Comparison of ENCODE assay signal across 1 cellular context in genomic region chr4:121380448-121381147, GRCh38.
TF ChIP-seq lines count a peak whose summit lies in the region.

Gene QRFPR (minus strand): TSS chr4:121381018. CDS start chr4:121380647, 371 bp downstream.

TF ChIP-seq in HEK293, 187 proteins besides CTCF, POLR2A, EP300 and RAD21 (continued from another document):
- TF ChIP-seq, protein P1, sequence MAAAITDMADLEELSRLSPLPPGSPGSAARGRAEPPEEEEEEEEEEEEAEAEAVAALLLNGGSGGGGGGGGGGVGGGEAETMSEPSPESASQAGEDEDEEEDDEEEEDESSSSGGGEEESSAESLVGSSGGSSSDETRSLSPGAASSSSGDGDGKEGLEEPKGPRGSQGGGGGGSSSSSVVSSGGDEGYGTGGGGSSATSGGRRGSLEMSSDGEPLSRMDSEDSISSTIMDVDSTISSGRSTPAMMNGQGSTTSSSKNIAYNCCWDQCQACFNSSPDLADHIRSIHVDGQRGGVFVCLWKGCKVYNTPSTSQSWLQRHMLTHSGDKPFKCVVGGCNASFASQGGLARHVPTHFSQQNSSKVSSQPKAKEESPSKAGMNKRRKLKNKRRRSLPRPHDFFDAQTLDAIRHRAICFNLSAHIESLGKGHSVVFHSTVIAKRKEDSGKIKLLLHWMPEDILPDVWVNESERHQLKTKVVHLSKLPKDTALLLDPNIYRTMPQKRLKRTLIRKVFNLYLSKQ (tag by site-specific recombination; IDR thresholded peaks at IDR 0.05; ENCODE audit: borderline replicate concordance), result no peak
- TF ChIP-seq ZNF266 (tag by site-specific recombination; IDR thresholded peaks at IDR 0.05; ENCODE audit: low read depth) (no peak), ZNF677 (tag by site-specific recombination; IDR thresholded peaks at IDR 0.05) (no peak), ZNF571 (tag by site-specific recombination; IDR thresholded peaks at IDR 0.05) (no peak), ZIC2 (tag by site-specific recombination; IDR thresholded peaks at IDR 0.05) (peak; percentile 29), ZSCAN30 (tag by site-specific recombination; IDR thresholded peaks at IDR 0.05) (no peak), SALL2 (tag by site-specific recombination; IDR thresholded peaks at IDR 0.05; ENCODE audit: borderline replicate concordance) (no peak), ZNF792 (tag by site-specific recombination; IDR thresholded peaks at IDR 0.05) (no peak), KLF16 (tag by site-specific recombination; IDR thresholded peaks at IDR 0.05) (peak; percentile 40; the same call in 1 of the 2 replicates), ZNF394 (tag by site-specific recombination; IDR thresholded peaks at IDR 0.05; ENCODE audit: borderline replicate concordance) (no peak), ZNF169 (tag by site-specific recombination; IDR thresholded peaks at IDR 0.05) (no peak), ZNF184 (tag by site-specific recombination; IDR thresholded peaks at IDR 0.05) (no peak), HOXD13 (CRISPR knock-in tag; IDR thresholded peaks at IDR 0.05; ENCODE audit: borderline replicate concordance) (no peak), GFI1B (tag by site-specific recombination; IDR thresholded peaks at IDR 0.05) (no peak), ZNF629 (tag by site-specific recombination; IDR thresholded peaks at IDR 0.05) (no peak), ZNF10 (tag by site-specific recombination; IDR thresholded peaks at IDR 0.05) (no peak), GLI4 (tag by site-specific recombination; IDR thresholded peaks at IDR 0.05) (no peak), ZNF518A (tag by site-specific recombination; conservative IDR thresholded peaks at IDR 0.05; ENCODE audit: low read depth) (0 out of 2 replicates have a peak, but pooled peaks have one; percentile 11), ZNF133 (tag by site-specific recombination; IDR thresholded peaks at IDR 0.05) (no peak), ZNF768 (tag by site-specific recombination; IDR thresholded peaks at IDR 0.05) (no peak), ZNF529 (tag by site-specific recombination; IDR thresholded peaks at IDR 0.05; ENCODE audit: insufficient replicate concordance) (no peak), ZEB2 (tag by site-specific recombination; IDR thresholded peaks at IDR 0.05) (peak; percentile 37; the same call in 1 of the 2 replicates), ZNF48 (tag by site-specific recombination; IDR thresholded peaks at IDR 0.05) (no peak), ZFP3 (tag by site-specific recombination; IDR thresholded peaks at IDR 0.05; ENCODE audit: low read depth) (no peak), ZNF157 (tag by site-specific recombination; IDR thresholded peaks at IDR 0.05) (no peak), PRDM10 (tag by site-specific recombination; IDR thresholded peaks at IDR 0.05) (peak; percentile 70), ZSCAN18 (tag by site-specific recombination; IDR thresholded peaks at IDR 0.05) (no peak), ZFP41 (tag by site-specific recombination; IDR thresholded peaks at IDR 0.05; ENCODE audit: borderline replicate concordance) (no peak), ZNF366 (tag by site-specific recombination; conservative IDR thresholded peaks at IDR 0.05) (no peak), ZNF324 (tag by site-specific recombination; IDR thresholded peaks at IDR 0.05) (no peak), ZNF140 (tag by site-specific recombination; IDR thresholded peaks at IDR 0.05) (no peak)
- TF ChIP-seq, protein P2, sequence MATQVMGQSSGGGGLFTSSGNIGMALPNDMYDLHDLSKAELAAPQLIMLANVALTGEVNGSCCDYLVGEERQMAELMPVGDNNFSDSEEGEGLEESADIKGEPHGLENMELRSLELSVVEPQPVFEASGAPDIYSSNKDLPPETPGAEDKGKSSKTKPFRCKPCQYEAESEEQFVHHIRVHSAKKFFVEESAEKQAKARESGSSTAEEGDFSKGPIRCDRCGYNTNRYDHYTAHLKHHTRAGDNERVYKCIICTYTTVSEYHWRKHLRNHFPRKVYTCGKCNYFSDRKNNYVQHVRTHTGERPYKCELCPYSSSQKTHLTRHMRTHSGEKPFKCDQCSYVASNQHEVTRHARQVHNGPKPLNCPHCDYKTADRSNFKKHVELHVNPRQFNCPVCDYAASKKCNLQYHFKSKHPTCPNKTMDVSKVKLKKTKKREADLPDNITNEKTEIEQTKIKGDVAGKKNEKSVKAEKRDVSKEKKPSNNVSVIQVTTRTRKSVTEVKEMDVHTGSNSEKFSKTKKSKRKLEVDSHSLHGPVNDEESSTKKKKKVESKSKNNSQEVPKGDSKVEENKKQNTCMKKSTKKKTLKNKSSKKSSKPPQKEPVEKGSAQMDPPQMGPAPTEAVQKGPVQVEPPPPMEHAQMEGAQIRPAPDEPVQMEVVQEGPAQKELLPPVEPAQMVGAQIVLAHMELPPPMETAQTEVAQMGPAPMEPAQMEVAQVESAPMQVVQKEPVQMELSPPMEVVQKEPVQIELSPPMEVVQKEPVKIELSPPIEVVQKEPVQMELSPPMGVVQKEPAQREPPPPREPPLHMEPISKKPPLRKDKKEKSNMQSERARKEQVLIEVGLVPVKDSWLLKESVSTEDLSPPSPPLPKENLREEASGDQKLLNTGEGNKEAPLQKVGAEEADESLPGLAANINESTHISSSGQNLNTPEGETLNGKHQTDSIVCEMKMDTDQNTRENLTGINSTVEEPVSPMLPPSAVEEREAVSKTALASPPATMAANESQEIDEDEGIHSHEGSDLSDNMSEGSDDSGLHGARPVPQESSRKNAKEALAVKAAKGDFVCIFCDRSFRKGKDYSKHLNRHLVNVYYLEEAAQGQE (tag by site-specific recombination; IDR thresholded peaks at IDR 0.05), result 0 out of 2 replicates have a peak, but pooled peaks have one; percentile 7
